6 cellular contexts compared by ENCODE assay signal in the genomic region with DNA sequence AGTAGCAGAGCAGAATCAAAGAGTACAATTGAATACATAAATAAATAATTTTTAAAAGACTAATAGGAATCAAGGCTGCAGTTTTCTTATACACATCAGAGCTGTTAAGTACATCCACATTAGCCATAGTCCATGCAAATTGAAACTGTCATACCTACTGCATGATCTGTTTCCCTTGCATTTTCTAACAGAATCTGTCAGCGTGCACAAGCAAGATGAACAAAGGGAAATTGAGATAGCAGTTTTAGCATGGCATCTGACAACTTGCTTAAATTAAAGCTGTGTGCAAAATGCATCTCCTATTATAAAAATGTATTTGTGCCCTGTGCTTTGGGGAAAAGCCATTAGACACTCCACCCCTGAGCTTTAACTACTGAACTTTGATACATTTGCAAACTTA.
"Had no signal": no experiment of that assay in that cellular context is flagged by ENCODE, and none has a peak within 500 bp of the region (broad histone marks: within the 10 kb centered on the region; RNA-seq: fewer than 3 reads in every experiment).

No MANE protein-coding gene starts in this region.

- DNase-seq: IMR-90, KBM-7, KG1 had no signal

- ATAC-seq: HepG2, K562 had no signal

- H3K27ac ChIP-seq: HL-60 had no signal

- H3K4me3 ChIP-seq: K562 had no signal
